Comparison of ENCODE assay signal across 1 cellular context in the genomic region with DNA sequence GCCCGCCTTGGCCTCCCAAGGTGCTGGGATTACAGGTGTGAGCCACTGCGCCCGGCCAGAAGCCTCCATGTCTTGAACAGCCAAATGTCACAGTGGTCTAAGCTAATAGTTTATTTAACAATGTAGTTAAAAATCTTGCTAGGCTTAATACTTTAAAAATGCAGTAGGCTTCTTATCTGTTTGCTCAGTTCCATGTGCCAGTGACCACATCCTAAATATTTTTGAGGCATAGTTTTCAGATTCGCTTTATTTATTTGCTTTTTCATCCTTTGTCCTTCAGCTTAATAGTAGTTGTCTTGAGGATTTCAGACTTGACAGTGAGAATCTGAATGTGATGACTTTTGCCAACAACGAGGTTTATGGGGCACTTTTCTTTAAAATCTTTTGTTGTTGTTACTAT.
TF ChIP-seq lines count a peak whose summit lies in the region.

No MANE protein-coding gene starts in this region.

TF ChIP-seq in IMR-90, 13 proteins besides CTCF, POLR2A, EP300 and RAD21:
- no peak for TF ChIP-seq FOS (IDR thresholded peaks at IDR 0.05; ENCODE audit: low read depth, low read length)
- no peak for TF ChIP-seq MAZ (IDR thresholded peaks at IDR 0.05; ENCODE audit: borderline replicate concordance, low read depth, low read length)
- TF ChIP-seq CEBPB (IDR thresholded peaks at IDR 0.05; ENCODE audit: low read depth, low read length) = no peak
- TF ChIP-seq, protein P1, sequence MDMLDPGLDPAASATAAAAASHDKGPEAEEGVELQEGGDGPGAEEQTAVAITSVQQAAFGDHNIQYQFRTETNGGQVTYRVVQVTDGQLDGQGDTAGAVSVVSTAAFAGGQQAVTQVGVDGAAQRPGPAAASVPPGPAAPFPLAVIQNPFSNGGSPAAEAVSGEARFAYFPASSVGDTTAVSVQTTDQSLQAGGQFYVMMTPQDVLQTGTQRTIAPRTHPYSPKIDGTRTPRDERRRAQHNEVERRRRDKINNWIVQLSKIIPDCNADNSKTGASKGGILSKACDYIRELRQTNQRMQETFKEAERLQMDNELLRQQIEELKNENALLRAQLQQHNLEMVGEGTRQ (IDR thresholded peaks at IDR 0.05; ENCODE audit: low read depth, low read length) = no peak
- TF ChIP-seq CHD1 (IDR thresholded peaks at IDR 0.05; ENCODE audit: low read depth, low read length) = no peak
- no peak for TF ChIP-seq MXI1 (IDR thresholded peaks at IDR 0.05; ENCODE audit: borderline replicate concordance, low read depth, low read length)
- TF ChIP-seq BHLHE40 (IDR thresholded peaks at IDR 0.05; ENCODE audit: low read depth, low read length) = no peak
- no peak for TF ChIP-seq RFX5 (IDR thresholded peaks at IDR 0.05; ENCODE audit: low read depth, low read length)
- no peak for TF ChIP-seq SMC3 (IDR thresholded peaks at IDR 0.05; ENCODE audit: low read depth, low read length)
- TF ChIP-seq NFE2L2 (IDR thresholded peaks at IDR 0.05; ENCODE audit: low read depth, low read length) = no peak
- TF ChIP-seq ELK1 (IDR thresholded peaks at IDR 0.05; ENCODE audit: borderline replicate concordance, low read depth, low read length) = no peak
- TF ChIP-seq RCOR1 (IDR thresholded peaks at IDR 0.05; ENCODE audit: insufficient replicate concordance, low read length) = no peak
- no peak for TF ChIP-seq MAFK (IDR thresholded peaks at IDR 0.05; ENCODE audit: low read depth, low read length)
